ENCODE assay signal across 1 cellular context in the genomic region with DNA sequence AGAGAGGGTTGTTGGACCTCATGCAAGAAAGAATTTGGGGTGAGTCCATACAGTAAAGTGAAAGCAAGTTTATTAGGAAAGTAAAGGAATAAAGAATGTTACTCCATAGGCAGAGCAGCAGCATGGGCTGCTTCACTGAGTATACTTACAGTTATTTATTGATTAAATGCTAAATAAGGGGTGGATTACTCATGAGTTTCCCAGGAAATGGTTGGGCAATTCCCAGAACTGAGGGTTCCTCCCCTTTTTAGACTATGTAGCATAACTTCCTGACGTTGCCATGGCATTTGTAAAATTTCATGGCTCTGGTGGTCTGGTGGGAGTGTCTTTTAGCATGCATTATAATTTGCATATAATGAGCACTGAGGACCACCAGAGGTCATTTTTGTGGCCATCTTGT.
TF ChIP-seq lines count a peak whose summit lies in the region.

No MANE protein-coding gene starts in this region.

TF ChIP-seq in HepG2, 621 proteins besides CTCF, POLR2A, EP300 and RAD21 (continued from another document):
- TF ChIP-seq, protein P1, sequence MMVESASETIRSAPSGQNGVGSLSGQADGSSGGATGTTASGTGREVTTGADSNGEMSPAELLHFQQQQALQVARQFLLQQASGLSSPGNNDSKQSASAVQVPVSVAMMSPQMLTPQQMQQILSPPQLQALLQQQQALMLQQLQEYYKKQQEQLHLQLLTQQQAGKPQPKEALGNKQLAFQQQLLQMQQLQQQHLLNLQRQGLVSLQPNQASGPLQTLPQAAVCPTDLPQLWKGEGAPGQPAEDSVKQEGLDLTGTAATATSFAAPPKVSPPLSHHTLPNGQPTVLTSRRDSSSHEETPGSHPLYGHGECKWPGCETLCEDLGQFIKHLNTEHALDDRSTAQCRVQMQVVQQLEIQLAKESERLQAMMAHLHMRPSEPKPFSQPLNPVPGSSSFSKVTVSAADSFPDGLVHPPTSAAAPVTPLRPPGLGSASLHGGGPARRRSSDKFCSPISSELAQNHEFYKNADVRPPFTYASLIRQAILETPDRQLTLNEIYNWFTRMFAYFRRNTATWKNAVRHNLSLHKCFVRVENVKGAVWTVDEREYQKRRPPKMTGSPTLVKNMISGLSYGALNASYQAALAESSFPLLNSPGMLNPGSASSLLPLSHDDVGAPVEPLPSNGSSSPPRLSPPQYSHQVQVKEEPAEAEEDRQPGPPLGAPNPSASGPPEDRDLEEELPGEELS (CRISPR knock-in tag; IDR thresholded peaks at IDR 0.05), result no peak
- no peak for TF ChIP-seq RERE (CRISPR knock-in tag; IDR thresholded peaks at IDR 0.05; ENCODE audit: low read depth)
- 0 out of 2 replicates have a peak, but pooled peaks have one; percentile 36 for TF ChIP-seq SRF (IDR thresholded peaks at IDR 0.05; ENCODE audit: low read depth, low read length)
- TF ChIP-seq CEBPG (CRISPR knock-in tag; IDR thresholded peaks at IDR 0.05), result 0 out of 2 replicates have a peak, but pooled peaks have one; percentile 28
- 0 out of 2 replicates have a peak, but pooled peaks have one; percentile 22 for TF ChIP-seq CEBPB (IDR thresholded peaks at IDR 0.05; ENCODE audit: borderline replicate concordance, low read depth, low read length)
